Comparison of ENCODE assay signal across 1 cellular context in genomic region chr21:45074818-45075605, GRCh38.
A peak's percentile ranks its signal among the peaks of the same experiment; 100 is the strongest.
TF ChIP-seq lines count a peak whose summit lies in the region.

No MANE protein-coding gene starts in this region.

TF ChIP-seq in HepG2, 621 proteins besides CTCF, POLR2A, EP300 and RAD21 (continued from another document):
- TF ChIP-seq HNRNPL (IDR thresholded peaks at IDR 0.05; ENCODE audit: low read depth, low read length) = no peak
- no peak for TF ChIP-seq ZBTB1 (CRISPR knock-in tag; IDR thresholded peaks at IDR 0.05; ENCODE audit: borderline replicate concordance)
- TF ChIP-seq TP53 (CRISPR knock-in tag; conservative IDR thresholded peaks at IDR 0.05) = no peak
- TF ChIP-seq YEATS4 (CRISPR knock-in tag; IDR thresholded peaks at IDR 0.05; ENCODE audit: borderline replicate concordance) = no peak; the same call in 1 of the 2 replicates
- TF ChIP-seq ZBTB7A (CRISPR knock-in tag; IDR thresholded peaks at IDR 0.05) = no peak
- TF ChIP-seq ATF1 (CRISPR knock-in tag; IDR thresholded peaks at IDR 0.05) = no peak
- TF ChIP-seq FOSL2 (CRISPR knock-in tag; IDR thresholded peaks at IDR 0.05) = peak; percentile 31; the same call in 1 of the 2 replicates
- no peak for TF ChIP-seq ZSCAN30 (CRISPR knock-in tag; IDR thresholded peaks at IDR 0.05)
- TF ChIP-seq GABPB1 (CRISPR knock-in tag; IDR thresholded peaks at IDR 0.05) = peak; percentile 51; the same call in 1 of the 2 replicates
- no peak for TF ChIP-seq GLMP (CRISPR knock-in tag; IDR thresholded peaks at IDR 0.05; ENCODE audit: borderline replicate concordance)
- TF ChIP-seq CSRNP1 (CRISPR knock-in tag; IDR thresholded peaks at IDR 0.05) = no peak
- no peak for TF ChIP-seq NR2F2 (IDR thresholded peaks at IDR 0.05; ENCODE audit: borderline replicate concordance, low read depth)
- no peak for TF ChIP-seq DNMT1 (CRISPR knock-in tag; IDR thresholded peaks at IDR 0.05)
- TF ChIP-seq, protein P1, sequence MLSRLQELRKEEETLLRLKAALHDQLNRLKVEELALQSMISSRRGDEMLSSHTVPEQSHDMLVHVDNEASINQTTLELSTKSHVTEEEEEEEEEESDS (CRISPR knock-in tag; IDR thresholded peaks at IDR 0.05; ENCODE audit: borderline replicate concordance) = no peak
- TF ChIP-seq BORCS8-MEF2B (CRISPR knock-in tag; IDR thresholded peaks at IDR 0.05) = peak; percentile 43; the same call in 1 of the 2 replicates
- TF ChIP-seq ZNF749 (CRISPR knock-in tag; IDR thresholded peaks at IDR 0.05; ENCODE audit: borderline replicate concordance) = 0 out of 2 replicates have a peak, but pooled peaks have one; percentile 47
- no peak for TF ChIP-seq FOSL1 (CRISPR knock-in tag; IDR thresholded peaks at IDR 0.05; ENCODE audit: borderline replicate concordance)
- no peak for TF ChIP-seq ZFP62 (CRISPR knock-in tag; IDR thresholded peaks at IDR 0.05)
- 0 out of 2 replicates have a peak, but pooled peaks have one; percentile 59 for TF ChIP-seq ZNF138 (CRISPR knock-in tag; IDR thresholded peaks at IDR 0.05; ENCODE audit: low read depth)
- peak; percentile 58; the same call in 1 of the 2 replicates for TF ChIP-seq POLR2G (IDR thresholded peaks at IDR 0.05; ENCODE audit: low read depth, low read length)
- TF ChIP-seq TBP (CRISPR knock-in tag; IDR thresholded peaks at IDR 0.05) = no peak
- no peak for TF ChIP-seq RCOR2 (CRISPR knock-in tag; IDR thresholded peaks at IDR 0.05)
